In genomic region chr6:3919130-3919628, GRCh38 we compare ENCODE assay signal across 13 cellular contexts.
DNase-seq lines count a peak whose midpoint lies in the region; ATAC-seq and TF ChIP-seq lines count a peak whose summit lies in the region.
"Had no signal": no experiment of that assay in that cellular context is flagged by ENCODE, and none has a peak within 500 bp of the region (broad histone marks: within the 10 kb centered on the region; RNA-seq: fewer than 3 reads in every experiment).

No MANE protein-coding gene starts in this region.

- DNase-seq in DMS79 treated with DMSO at 0.1 percent for 48 hours (lab: John Stamatoyannopoulos, UW) (peak; percentile 19), DMS79 (lab: John Stamatoyannopoulos, UW) (no peak), NCI-H69 (lab: John Stamatoyannopoulos, UW) (peak; percentile 27), fibroblast of pulmonary artery (ENCODE audit: low read depth) (peak; percentile 71), renal cortical epithelial cell (ENCODE audit: low read depth) (peak; percentile 96)
- no peak for DNase-seq in stimulated activated CD4-positive, alpha-beta T cell treated with anti-CD3 and anti-CD28 coated beads, Interleukin-15, amount 100 ng/mL, for 24 hours
- DNase-seq: activated naive CD4-positive, alpha-beta T cell treated with anti-CD3 and anti-CD28 coated beads, Interleukin-2, amount 10 ng/mL, durations not matched to agents 7 days and 5 days; Karpas-422; Peyer's patch; right lobe of liver had no signal

- ATAC-seq in HG03469 (IDR thresholded peaks at IDR 0.05; ENCODE audit: unreplicated experiment) (no peak), GM18511 (IDR thresholded peaks at IDR 0.05; ENCODE audit: unreplicated experiment) (no peak)
- ATAC-seq: activated CD4-positive, CD25-positive, alpha-beta regulatory T cell treated with anti-CD3 and anti-CD28 coated beads, Interleukin-2, amount 50 U/mL, for 24 hours had no signal

- no peak for TF ChIP-seq CTCF in fibroblast of pulmonary artery (IDR thresholded peaks at IDR 0.05; ENCODE audit: low read length, missing control alignments)

- H3K4me3 ChIP-seq in fibroblast of pulmonary artery (replicated peaks; ENCODE audit: low read depth, low read length): no peak overlapping the region
- H3K4me3 ChIP-seq: Peyer's patch, right lobe of liver had no signal

Comparison
In these comparisons a context has a peak if more than half of its experiments do, and no peak if none do; other contexts are left out.
1. DNase-seq: peak in DMS79 treated with DMSO at 0.1 percent for 48 hours (single experiment), NCI-H69 (single experiment), fibroblast of pulmonary artery (single experiment) and renal cortical epithelial cell (single experiment); none in DMS79 (single experiment) and stimulated activated CD4-positive, alpha-beta T cell treated with anti-CD3 and anti-CD28 coated beads, Interleukin-15, amount 100 ng/mL, for 24 hours (single experiment).